Comparison of ENCODE assay signal across 8 cellular contexts in the genomic region with DNA sequence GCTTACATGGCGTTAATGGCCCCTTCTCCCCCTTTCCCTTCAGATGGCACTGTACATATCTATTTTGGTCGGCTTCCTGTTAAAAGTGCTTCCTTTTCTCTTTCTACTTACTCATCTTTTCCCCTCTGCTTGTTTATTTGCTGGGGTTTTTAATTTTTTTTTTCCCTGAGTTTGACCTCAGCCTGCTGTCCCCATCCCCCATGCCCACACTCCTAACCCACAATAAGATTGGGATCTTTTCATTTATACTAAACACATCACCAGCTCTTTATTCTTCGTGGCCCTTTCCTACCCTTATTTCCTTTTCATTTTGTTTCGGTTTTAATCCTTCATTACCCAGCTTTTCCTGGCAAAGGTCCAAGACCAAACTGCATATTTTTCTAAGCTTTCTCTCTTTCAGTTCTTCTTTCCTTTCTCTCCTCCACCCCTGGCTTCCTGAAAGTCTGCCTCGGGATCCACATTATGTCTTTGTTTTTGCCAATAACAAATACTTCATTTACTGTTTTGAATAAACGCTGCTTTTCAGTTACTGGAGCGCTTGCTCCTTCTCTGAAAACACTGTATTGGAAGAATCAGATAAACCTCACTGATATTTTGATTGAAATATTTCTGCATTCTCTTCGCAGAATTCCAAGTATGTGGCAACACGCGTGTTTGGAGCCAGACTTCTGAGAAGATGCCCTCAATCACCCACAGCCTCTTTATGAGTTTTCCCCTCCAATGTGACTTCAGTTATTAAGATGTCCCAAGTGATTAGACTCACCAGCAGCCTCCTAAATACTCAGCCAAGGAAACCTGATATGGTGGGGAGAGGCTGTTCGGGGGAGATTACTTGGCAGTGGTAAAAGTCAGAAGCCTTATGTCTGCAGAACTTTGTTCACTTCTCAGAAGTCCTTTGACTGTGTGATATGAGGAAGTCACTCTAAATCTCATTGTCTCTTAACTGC.
DNase-seq lines count a peak whose midpoint lies in the region; ATAC-seq, FAIRE-seq and TF ChIP-seq lines count a peak whose summit lies in the region.

No MANE protein-coding gene starts in this region.

- no peak overlapping the region for H2AK5ac ChIP-seq in H9 (ENCODE audit: insufficient read length, low read length)

- no peak overlapping the region for H2BK12ac ChIP-seq in H9 (ENCODE audit: insufficient read length, low read depth, low read length)

- H4K5ac ChIP-seq in H9 (ENCODE audit: insufficient read length, low read depth, low read length): no peak overlapping the region

- H3K79me1 ChIP-seq in H9 (ENCODE audit: insufficient read depth, low read depth, low read length, poor library complexity, severe bottlenecking): no peaks in the 10 kb centered on the region

- H3K18ac ChIP-seq in H9 (ENCODE audit: insufficient read length, low read depth, low read length): no peak overlapping the region

- no CpG with 5 or more reads among the region's 11 CpGs for WGBS in H9 (ENCODE audit: extremely low coverage, insufficient read length, low lambda C conversion rate)
- 2% methylated on average over 11 of the region's 11 CpGs for WGBS in K562 (ENCODE audit: insufficient coverage, low coverage, missing lambda C conversion rate)
- WGBS in HepG2 (ENCODE audit: low lambda C conversion rate): 10% methylated on average over 11 of the region's 11 CpGs

- H2BK20ac ChIP-seq in H9 (ENCODE audit: low read depth, low read length, poor library complexity, severe bottlenecking): no peak overlapping the region

- H3K79me2 ChIP-seq in H9 (ENCODE audit: insufficient read depth, low read length): no peaks in the 10 kb centered on the region
- no peaks in the 10 kb centered on the region for H3K79me2 ChIP-seq in K562 (ENCODE audit: control insufficient read depth, insufficient read depth, low read length)
- H3K79me2 ChIP-seq in HepG2 (ENCODE audit: insufficient read depth, low read length): no peaks in the 10 kb centered on the region

- ATAC-seq in K562 (peak; percentile 95), HepG2 (no peak), GM21619 (IDR thresholded peaks at IDR 0.05; ENCODE audit: unreplicated experiment) (no peak), GM19397 (IDR thresholded peaks at IDR 0.05; ENCODE audit: unreplicated experiment) (no peak), GM18519 (IDR thresholded peaks at IDR 0.05; ENCODE audit: low FRiP score, unreplicated experiment) (no peak)

- H3K9ac ChIP-seq in H9 (ENCODE audit: extremely low read depth, insufficient read length, low read length) (no peak overlapping the region), K562 (ENCODE audit: insufficient read depth in 1 of 2, low read depth in 2 of 2, low read length in 2 of 2) (peak overlapping the region in 1 of 2 experiments; percentile 62; a peak in 2 of 4 replicates), HepG2 (ENCODE audit: insufficient read depth, low read depth, low read length) (no peak overlapping the region), stomach smooth muscle (ENCODE audit: low read length in 2 of 2) (peak overlapping the region; percentile 7 to 16)

- peaks cover 8 to 16% (median 10%) of the 10 kb centered on the region in 3 experiments; a peak in 6 of 7 replicates for H3K36me3 Mint-ChIP-seq in H9 (ENCODE audit: insufficient read depth in 1 of 3, low read depth in 3 of 3)

- H2BK15ac ChIP-seq in H9 (ENCODE audit: low read depth, low read length): no peak overlapping the region

- no TSS peak for BruUV-seq in K562 (replicated peaks; lab: Mats Ljungman, UMichigan)
- BruUV-seq in HepG2 (replicated peaks; lab: Mats Ljungman, UMichigan): no TSS peak

- no peak overlapping the region for H3K4me2 ChIP-seq in H9 (ENCODE audit: insufficient read depth, insufficient read length, low read length)
- H3K4me2 ChIP-seq in K562 (ENCODE audit: insufficient read depth, low read length): peak overlapping the region; percentile 71
- peak overlapping the region; percentile 51 for H3K4me2 ChIP-seq in HepG2 (ENCODE audit: low read depth, low read length)

- TF ChIP-seq CTCF in H9 (conservative IDR thresholded peaks at IDR 0.05): no peak
- no peak for TF ChIP-seq CTCF in K562 (IDR thresholded peaks at IDR 0.05 in 2 of 3, conservative IDR thresholded peaks at IDR 0.05 in 1 of 3; ENCODE audit: insufficient read depth in 2 of 3, low read depth in 1 of 3, low read length in 3 of 3)
- TF ChIP-seq CTCF in HepG2 (CRISPR knock-in tag; IDR thresholded peaks at IDR 0.05): no peak

- TF ChIP-seq POLR2A in K562 (conservative IDR thresholded peaks at IDR 0.05) (no peak), HepG2 (IDR thresholded peaks at IDR 0.05; ENCODE audit: insufficient read depth in 1 of 2, low read depth in 2 of 2, low read length in 2 of 2) (no peak)

- no peak overlapping the region for H3K4ac ChIP-seq in H9 (ENCODE audit: low read depth, low read length)

- no peaks in the 10 kb centered on the region for H3K23me2 ChIP-seq in H9 (ENCODE audit: insufficient read length, low read depth, low read length, poor library complexity, severe bottlenecking)

- no peaks in the 10 kb centered on the region for H4K20me1 ChIP-seq in H9 (ENCODE audit: control insufficient read depth, insufficient read depth, insufficient read length)
- H4K20me1 ChIP-seq in K562 (replicated peaks; ENCODE audit: control insufficient read depth, insufficient read depth, low read length): no peaks in the 10 kb centered on the region; the same call in 1 of the 2 replicates
- H4K20me1 ChIP-seq in HepG2 (ENCODE audit: insufficient read depth, low read length): no peaks in the 10 kb centered on the region

- DNase-seq in H9 (no peak), OCI-M2 (lab: John Stamatoyannopoulos, UW; ENCODE audit: unreplicated experiment) (peak; percentile 47), K562 (ENCODE audit: extremely low read depth in 1 of 4, low spot score in 3 of 4) (peak; percentile 13 to 83 (median 41)), HepG2 (ENCODE audit: low spot score) (no peak)

- no peak overlapping the region for H3K14ac ChIP-seq in H9 (ENCODE audit: insufficient read depth, low read length)

- no peak overlapping the region for H3T11ph ChIP-seq in H9 (ENCODE audit: low read length)

- TF ChIP-seq RAD21 in K562 (CRISPR knock-in tag; conservative IDR thresholded peaks at IDR 0.05 in 1 of 2, IDR thresholded peaks at IDR 0.05 in 1 of 2) (no peak), HepG2 (CRISPR knock-in tag; IDR thresholded peaks at IDR 0.05) (no peak)

- no peaks in the 10 kb centered on the region for H3K27me3 Mint-ChIP-seq in H9 (ENCODE audit: low read depth)

- H3K9me1 ChIP-seq in K562 (ENCODE audit: control insufficient read depth, insufficient read depth, low read length): no peaks in the 10 kb centered on the region

- no peak overlapping the region for H3K27ac ChIP-seq in H9 (ENCODE audit: insufficient read length, low read depth, low read length)
- peak overlapping the region; percentile 78 for H3K27ac ChIP-seq in K562 (ENCODE audit: extremely low read depth, low read depth, low read length)
- no peak overlapping the region for H3K27ac ChIP-seq in HepG2 (ENCODE audit: extremely low read length, insufficient read depth, low read length)
- H3K27ac ChIP-seq in stomach smooth muscle (ENCODE audit: low read length): no peak overlapping the region

- peak overlapping the region; percentile 53 to 95 (median 82); a peak in 5 of 7 replicates for H3K27ac Mint-ChIP-seq in H9

- H3K56ac ChIP-seq in H9 (ENCODE audit: insufficient read length, low read depth, low read length): no peak overlapping the region

- peaks cover 10% of the 10 kb centered on the region in 2 experiments for H3K4me1 Mint-ChIP-seq in H9

- in situ Hi-C loops in K562 (cut with MboI): no loop called here
- in situ Hi-C loops in HepG2 (cut with HindIII; ENCODE audit: extremely low pct_ligation_motif_present, low pct_unique_long_range_greater_than_20kb): no loop called here

- H3K4me3 Mint-ChIP-seq in H9: no peak overlapping the region

- H2AFZ ChIP-seq in H9 (ENCODE audit: low read length) (no peak overlapping the region), K562 (ENCODE audit: low read depth, low read length) (peak overlapping the region; percentile 76), HepG2 (ENCODE audit: low read length) (no peak overlapping the region)

- H3K23ac ChIP-seq in H9 (ENCODE audit: insufficient read length, low read depth, low read length): no peak overlapping the region

- CTCF ChIA-PET in K562 (lab: Yijun Ruan, JAX; ENCODE audit: low intra/inter-chr PET ratio) (no interaction called here), HepG2 (lab: Yijun Ruan, JAX; ENCODE audit: low intra/inter-chr PET ratio, low total read pairs) (no interaction called here)

- H3K9me3 Mint-ChIP-seq in H9: peaks cover 72 to 78% of the 10 kb centered on the region in 2 experiments

- TF ChIP-seq EP300 in K562 (IDR thresholded peaks at IDR 0.05; ENCODE audit: low read length): peak; percentile 76
- no peak for TF ChIP-seq EP300 in HepG2 (IDR thresholded peaks at IDR 0.05; ENCODE audit: low read depth in 2 of 2, low read length in 2 of 2)
- TF ChIP-seq EP300 in HepG2 (CRISPR knock-in tag; IDR thresholded peaks at IDR 0.05; ENCODE audit: borderline replicate concordance): no peak

- POLR2A ChIA-PET in K562 (lab: Yijun Ruan, JAX) (no interaction called here), HepG2 (lab: Yijun Ruan, JAX) (no interaction called here)

- H2BK5ac ChIP-seq in H9 (ENCODE audit: insufficient read length, low read length): no peak overlapping the region

- H4K91ac ChIP-seq in H9 (ENCODE audit: insufficient read length, low read depth, low read length): no peak overlapping the region

- H4K8ac ChIP-seq in H9 (replicated peaks; ENCODE audit: insufficient read length, low read depth, low read length): no peak overlapping the region

- FAIRE-seq in K562 (lab: Jason Lieb, UNC) (peak; percentile 95), HepG2 (lab: Jason Lieb, UNC) (no peak)

- H3K4me3 ChIP-seq in K562: peak overlapping the region; percentile 21; the same call in 1 of the 2 replicates
- no peak overlapping the region; a peak in 1 of 6 replicates for H3K4me3 ChIP-seq in HepG2 (replicated peaks in 1 of 3; ENCODE audit: insufficient read depth in 1 of 3, low read depth in 2 of 3, low read length in 3 of 3)
- peak overlapping the region; percentile 12 to 61 for H3K4me3 ChIP-seq in stomach smooth muscle (ENCODE audit: low read length in 2 of 2)

- H3K4me1 ChIP-seq in H9 (ENCODE audit: insufficient read depth, low read length) (peaks cover 6% of the 10 kb centered on the region; the same call in 1 of the 2 replicates), K562 (replicated peaks in 1 of 2; ENCODE audit: control insufficient read depth in 2 of 2, insufficient read depth in 2 of 2, low read length in 2 of 2) (peaks cover 13 to 14% of the 10 kb centered on the region in 2 experiments; a peak in 4 of 5 replicates), HepG2 (ENCODE audit: insufficient read depth, low read length) (peaks cover 7% of the 10 kb centered on the region; the same call in 1 of the 2 replicates), stomach smooth muscle (ENCODE audit: control insufficient read depth, insufficient read depth, low read length) (peaks cover 3% of the 10 kb centered on the region)

- intact Hi-C loops in K562 (cut with micrococcal nuclease): loop anchor here (5.0 to 10.0 kb wide), 2 partner anchors 79 to 181 kb away; no protein-coding TSS in a partner anchor
- intact Hi-C loops in HepG2 (cut with micrococcal nuclease; ENCODE audit: unreplicated experiment): no loop called here

- no peak overlapping the region for H2BK120ac ChIP-seq in H9 (ENCODE audit: low read depth, low read length, poor library complexity, severe bottlenecking)

- no peaks in the 10 kb centered on the region for H3K27me3 ChIP-seq in H9 (ENCODE audit: insufficient read depth, low read length)
- H3K27me3 ChIP-seq in K562 (ENCODE audit: control insufficient read depth in 2 of 2, insufficient read depth in 2 of 2, low read length in 2 of 2): no peaks in the 10 kb centered on the region
- no peaks in the 10 kb centered on the region for H3K27me3 ChIP-seq in HepG2 (ENCODE audit: control insufficient read depth in 1 of 2, insufficient read depth in 2 of 2, low read length in 2 of 2)
- H3K27me3 ChIP-seq in stomach smooth muscle (ENCODE audit: control insufficient read depth in 1 of 2, insufficient read depth in 2 of 2, low read length in 2 of 2): peaks cover 0 to 8% of the 10 kb centered on the region in 2 donors

- no peaks in the 10 kb centered on the region for H3K36me3 ChIP-seq in K562 (ENCODE audit: control insufficient read depth, insufficient read depth, low read length)
- H3K36me3 ChIP-seq in HepG2 (replicated peaks in 1 of 2; ENCODE audit: control insufficient read depth in 1 of 2, insufficient read depth in 2 of 2, low read length in 2 of 2): no peaks in the 10 kb centered on the region
- H3K36me3 ChIP-seq in stomach smooth muscle (ENCODE audit: control insufficient read depth in 2 of 2, insufficient read depth in 2 of 2, low read length in 2 of 2): no peaks in the 10 kb centered on the region

- H3K9me3 ChIP-seq in H9 (ENCODE audit: control insufficient read depth, low read depth, low read length): no peaks in the 10 kb centered on the region
- H3K9me3 ChIP-seq in K562 (replicated peaks; ENCODE audit: control insufficient read depth, insufficient read depth, low read depth, low read length): no peaks in the 10 kb centered on the region
- no peaks in the 10 kb centered on the region for H3K9me3 ChIP-seq in HepG2 (ENCODE audit: low read length)
- peaks cover 0 to 1% of the 10 kb centered on the region in 2 donors for H3K9me3 ChIP-seq in stomach smooth muscle (ENCODE audit: control insufficient read depth in 2 of 2, low read length in 2 of 2)

Comparison
In these comparisons a context has a peak if more than half of its experiments do, and no peak if none do; other contexts are left out.
1. DNase-seq: peak in OCI-M2 (single experiment) and K562 (4 of 4); none in H9 (single experiment) and HepG2 (single experiment).
2. H3K9ac ChIP-seq: peak in stomach smooth muscle (2 of 2); none in H9 (single experiment) and HepG2 (single experiment).
3. H3K4me3 ChIP-seq: peak in K562 (single experiment) and stomach smooth muscle (2 of 2); none in HepG2 (0 of 3).